1 cellular context compared by ENCODE assay signal in the genomic region with DNA sequence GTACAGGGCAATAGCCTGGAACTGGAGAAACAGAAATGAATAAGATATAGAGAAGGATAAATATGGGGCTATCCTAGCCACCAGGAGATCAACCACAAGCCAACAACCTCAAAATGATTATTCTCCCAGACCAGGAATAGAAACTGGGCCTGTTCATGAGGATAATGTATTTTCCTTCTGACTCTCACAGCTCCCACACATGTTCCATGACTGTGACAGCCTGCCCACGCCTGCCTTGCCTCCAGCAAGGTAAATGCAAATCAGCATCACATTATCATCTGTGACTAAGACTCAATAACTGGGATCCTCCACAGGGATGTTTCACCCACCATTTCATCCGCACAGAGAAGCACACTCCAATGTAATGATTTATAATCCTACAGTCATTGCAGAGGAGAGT.
TF ChIP-seq lines count a peak whose summit lies in the region.

No MANE protein-coding gene starts in this region.

TF ChIP-seq in K562, 482 proteins besides CTCF, POLR2A, EP300 and RAD21:
- TF ChIP-seq POLR2AphosphoS5 (IDR thresholded peaks at IDR 0.05; ENCODE audit: control insufficient read depth, insufficient read depth, low read depth, low read length), result peak; percentile 23; the same call in 1 of the 2 replicates
- TF ChIP-seq, protein P1, sequence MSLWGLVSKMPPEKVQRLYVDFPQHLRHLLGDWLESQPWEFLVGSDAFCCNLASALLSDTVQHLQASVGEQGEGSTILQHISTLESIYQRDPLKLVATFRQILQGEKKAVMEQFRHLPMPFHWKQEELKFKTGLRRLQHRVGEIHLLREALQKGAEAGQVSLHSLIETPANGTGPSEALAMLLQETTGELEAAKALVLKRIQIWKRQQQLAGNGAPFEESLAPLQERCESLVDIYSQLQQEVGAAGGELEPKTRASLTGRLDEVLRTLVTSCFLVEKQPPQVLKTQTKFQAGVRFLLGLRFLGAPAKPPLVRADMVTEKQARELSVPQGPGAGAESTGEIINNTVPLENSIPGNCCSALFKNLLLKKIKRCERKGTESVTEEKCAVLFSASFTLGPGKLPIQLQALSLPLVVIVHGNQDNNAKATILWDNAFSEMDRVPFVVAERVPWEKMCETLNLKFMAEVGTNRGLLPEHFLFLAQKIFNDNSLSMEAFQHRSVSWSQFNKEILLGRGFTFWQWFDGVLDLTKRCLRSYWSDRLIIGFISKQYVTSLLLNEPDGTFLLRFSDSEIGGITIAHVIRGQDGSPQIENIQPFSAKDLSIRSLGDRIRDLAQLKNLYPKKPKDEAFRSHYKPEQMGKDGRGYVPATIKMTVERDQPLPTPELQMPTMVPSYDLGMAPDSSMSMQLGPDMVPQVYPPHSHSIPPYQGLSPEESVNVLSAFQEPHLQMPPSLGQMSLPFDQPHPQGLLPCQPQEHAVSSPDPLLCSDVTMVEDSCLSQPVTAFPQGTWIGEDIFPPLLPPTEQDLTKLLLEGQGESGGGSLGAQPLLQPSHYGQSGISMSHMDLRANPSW (CRISPR knock-in tag; IDR thresholded peaks at IDR 0.05), result no peak
- TF ChIP-seq TEAD1 (CRISPR knock-in tag; IDR thresholded peaks at IDR 0.05), result no peak
- TF ChIP-seq, protein P2, sequence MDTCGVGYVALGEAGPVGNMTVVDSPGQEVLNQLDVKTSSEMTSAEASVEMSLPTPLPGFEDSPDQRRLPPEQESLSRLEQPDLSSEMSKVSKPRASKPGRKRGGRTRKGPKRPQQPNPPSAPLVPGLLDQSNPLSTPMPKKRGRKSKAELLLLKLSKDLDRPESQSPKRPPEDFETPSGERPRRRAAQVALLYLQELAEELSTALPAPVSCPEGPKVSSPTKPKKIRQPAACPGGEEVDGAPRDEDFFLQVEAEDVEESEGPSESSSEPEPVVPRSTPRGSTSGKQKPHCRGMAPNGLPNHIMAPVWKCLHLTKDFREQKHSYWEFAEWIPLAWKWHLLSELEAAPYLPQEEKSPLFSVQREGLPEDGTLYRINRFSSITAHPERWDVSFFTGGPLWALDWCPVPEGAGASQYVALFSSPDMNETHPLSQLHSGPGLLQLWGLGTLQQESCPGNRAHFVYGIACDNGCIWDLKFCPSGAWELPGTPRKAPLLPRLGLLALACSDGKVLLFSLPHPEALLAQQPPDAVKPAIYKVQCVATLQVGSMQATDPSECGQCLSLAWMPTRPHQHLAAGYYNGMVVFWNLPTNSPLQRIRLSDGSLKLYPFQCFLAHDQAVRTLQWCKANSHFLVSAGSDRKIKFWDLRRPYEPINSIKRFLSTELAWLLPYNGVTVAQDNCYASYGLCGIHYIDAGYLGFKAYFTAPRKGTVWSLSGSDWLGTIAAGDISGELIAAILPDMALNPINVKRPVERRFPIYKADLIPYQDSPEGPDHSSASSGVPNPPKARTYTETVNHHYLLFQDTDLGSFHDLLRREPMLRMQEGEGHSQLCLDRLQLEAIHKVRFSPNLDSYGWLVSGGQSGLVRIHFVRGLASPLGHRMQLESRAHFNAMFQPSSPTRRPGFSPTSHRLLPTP (IDR thresholded peaks at IDR 0.05; ENCODE audit: borderline replicate concordance, extremely low read depth, insufficient read length), result no peak
